16 cellular contexts compared by ENCODE assay signal in the genomic region with DNA sequence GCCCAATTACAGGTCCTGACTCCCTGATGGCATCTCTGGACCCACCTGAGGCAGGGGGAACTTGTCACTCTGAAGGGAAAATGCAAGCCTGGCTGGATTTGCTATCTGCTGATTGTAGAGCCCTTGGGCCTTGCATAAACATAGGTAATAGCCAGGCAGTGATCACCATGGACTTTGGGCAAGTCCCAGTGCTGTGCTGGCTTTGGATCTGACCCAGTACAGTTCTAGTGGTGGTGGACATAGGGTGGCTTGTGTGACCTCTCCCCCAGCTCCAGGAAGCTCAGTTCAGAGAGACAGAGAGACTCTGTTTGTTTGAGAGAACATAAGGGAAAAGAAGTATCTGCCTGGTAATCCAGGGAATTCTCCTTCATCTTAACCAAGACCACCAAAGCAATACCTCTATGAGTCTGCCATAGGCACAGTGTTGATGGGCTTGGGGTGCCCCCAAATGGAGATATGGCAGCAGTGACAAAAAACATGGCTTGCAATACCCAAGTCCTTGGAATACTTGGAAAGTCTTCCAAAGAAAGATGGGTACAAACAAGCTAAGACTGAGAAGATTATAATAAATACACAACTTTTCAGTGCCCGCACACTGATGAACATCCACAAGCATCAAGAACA.
A peak's percentile ranks its signal among the peaks of the same experiment; 100 is the strongest.
DNase-seq lines count a peak whose midpoint lies in the region; TF ChIP-seq lines count a peak whose summit lies in the region.
"Had no signal": no experiment of that assay in that cellular context is flagged by ENCODE, and none has a peak within 500 bp of the region (broad histone marks: within the 10 kb centered on the region; RNA-seq: fewer than 3 reads in every experiment).

No MANE protein-coding gene starts in this region.

- TF ChIP-seq POLR2A in tibial nerve (IDR thresholded peaks at IDR 0.05) = no peak

- H3K79me1 ChIP-seq in mesendoderm (ENCODE audit: low read length) = no peaks in the 10 kb centered on the region

- no peak overlapping the region for H3K23ac ChIP-seq in mesendoderm (ENCODE audit: low read length)

- peaks cover 47% of the 10 kb centered on the region for H3K36me3 Mint-ChIP-seq in endodermal cell (ENCODE audit: low read depth)
- H3K36me3 Mint-ChIP-seq: stimulated activated effector memory CD8-positive, alpha-beta T cell treated with anti-CD3 and anti-CD28 coated beads, Interleukin-12 subunit alpha, Interleukin-12 subunit beta, amount 100 ng/mL, for 72 hours had no signal

- peak overlapping the region; percentile 21 for H3K27ac Mint-ChIP-seq in endodermal cell
- H3K27ac Mint-ChIP-seq: mesothelial cell of epicardium; stimulated activated effector memory CD8-positive, alpha-beta T cell treated with anti-CD3 and anti-CD28 coated beads, Interleukin-12 subunit alpha, Interleukin-12 subunit beta, amount 100 ng/mL, for 72 hours; T-helper 2 cell treated with Interferon-gamma antibody and Interleukin-4, amounts not matched to agents 5 μg/mL and 100 μg/mL, for 36 hours had no signal

- H2AFZ ChIP-seq in OCI-LY7 (ENCODE audit: low read length) = no peak overlapping the region

- no peak overlapping the region for H2BK15ac ChIP-seq in mesendoderm (replicated peaks; ENCODE audit: low read depth)

- no peak overlapping the region for H3K4me3 Mint-ChIP-seq in endodermal cell
- H3K4me3 Mint-ChIP-seq: mesothelial cell of epicardium; stimulated activated effector memory CD8-positive, alpha-beta T cell treated with anti-CD3 and anti-CD28 coated beads, Interleukin-12 subunit alpha, Interleukin-12 subunit beta, amount 100 ng/mL, for 72 hours; T-helper 2 cell treated with Interferon-gamma antibody and Interleukin-4, amounts not matched to agents 5 μg/mL and 100 μg/mL, for 36 hours had no signal

- no peak overlapping the region for H4K5ac ChIP-seq in mesendoderm (ENCODE audit: low read length)

- no peak overlapping the region for H3K56ac ChIP-seq in mesendoderm (ENCODE audit: low read length)

- no peak overlapping the region for H3K18ac ChIP-seq in mesendoderm (ENCODE audit: low read length)

- H3K4me1 ChIP-seq in OCI-LY7 (ENCODE audit: insufficient read depth, low read length, poor library complexity, severe bottlenecking) (no peaks in the 10 kb centered on the region), endodermal cell (ENCODE audit: control insufficient read depth, insufficient read depth, low read length) (no peaks in the 10 kb centered on the region), mesendoderm (ENCODE audit: control insufficient read depth, low read depth, low read length) (no peaks in the 10 kb centered on the region), tibial nerve (no peaks in the 10 kb centered on the region)
- H3K4me1 ChIP-seq: heart left ventricle, SJSA1 had no signal

- TF ChIP-seq CTCF in GM12874 (IDR thresholded peaks at IDR 0.05; ENCODE audit: insufficient read depth, low read depth, low read length) (0 out of 2 replicates have a peak, but pooled peaks have one; percentile 4), OCI-LY7 (conservative IDR thresholded peaks at IDR 0.05; ENCODE audit: low read length) (peak; percentile 39; the same call in 1 of the 2 replicates), endodermal cell (conservative IDR thresholded peaks at IDR 0.05) (peak; percentile 54), tibial nerve (IDR thresholded peaks at IDR 0.05) (no peak)

- intact Hi-C loops in OCI-LY7 (cut with micrococcal nuclease; ENCODE audit: unreplicated experiment) = no loop called here

- no peaks in the 10 kb centered on the region for H3K27me3 ChIP-seq in endodermal cell (ENCODE audit: control insufficient read depth, insufficient read depth, low read length, poor library complexity, severe bottlenecking)
- H3K27me3 ChIP-seq in mesendoderm (ENCODE audit: insufficient read depth, low read length, poor library complexity) = no peaks in the 10 kb centered on the region
- H3K27me3 ChIP-seq in tibial nerve = no peaks in the 10 kb centered on the region
- H3K27me3 ChIP-seq: heart left ventricle, SJSA1 had no signal

- no peak overlapping the region for H2BK5ac ChIP-seq in mesendoderm (ENCODE audit: low read length)

- TF ChIP-seq EP300 in tibial nerve (IDR thresholded peaks at IDR 0.05) = no peak

- no peak overlapping the region for H2BK120ac ChIP-seq in mesendoderm (ENCODE audit: low read depth, low read length)

- H4K8ac ChIP-seq in mesendoderm (ENCODE audit: low read depth, low read length) = no peak overlapping the region

- no peak overlapping the region for H3K4ac ChIP-seq in mesendoderm (ENCODE audit: low read depth, low read length)

- H3K9me3 ChIP-seq in OCI-LY7 (ENCODE audit: low read length) = no peaks in the 10 kb centered on the region
- peaks cover 56% of the 10 kb centered on the region for H3K9me3 ChIP-seq in endodermal cell (ENCODE audit: control insufficient read depth, low read length)
- H3K9me3 ChIP-seq in tibial nerve = peaks cover 0 to 16% (median 0%) of the 10 kb centered on the region in 4 donors
- H3K9me3 ChIP-seq: SJSA1 had no signal

- CTCF ChIA-PET in OCI-LY7 (lab: Charles Lee; ENCODE audit: unreplicated experiment) = no interaction called here

- no peaks in the 10 kb centered on the region for H3K36me3 ChIP-seq in OCI-LY7 (ENCODE audit: insufficient read depth, low read length)
- no peaks in the 10 kb centered on the region for H3K36me3 ChIP-seq in endodermal cell (ENCODE audit: control insufficient read depth, insufficient read depth, low read length)
- no peaks in the 10 kb centered on the region for H3K36me3 ChIP-seq in mesendoderm (ENCODE audit: control insufficient read depth, insufficient read depth, low read length)
- no peaks in the 10 kb centered on the region for H3K36me3 ChIP-seq in tibial nerve
- H3K36me3 ChIP-seq: heart left ventricle, SJSA1 had no signal

- H3K79me2 ChIP-seq in OCI-LY7 (ENCODE audit: insufficient read depth, low read depth, low read length) = no peaks in the 10 kb centered on the region
- H3K79me2 ChIP-seq in mesendoderm (ENCODE audit: control insufficient read depth, insufficient read depth, low read length) = no peaks in the 10 kb centered on the region

- H3K9ac ChIP-seq in endodermal cell (ENCODE audit: extremely low read depth, low read length, poor library complexity, severe bottlenecking) (no peak overlapping the region), mesendoderm (ENCODE audit: low read length) (no peak overlapping the region)

- POLR2A ChIA-PET in OCI-LY7 (lab: Charles Lee) = interaction anchor here (0.6 to 1.1 kb wide), 3 partner anchors 52 to 299 kb away, joined by 3 to 7 read pairs (median 3); no protein-coding TSS in a partner anchor

- H3K4me2 ChIP-seq in OCI-LY7 (ENCODE audit: low read length) (no peak overlapping the region), mesendoderm (ENCODE audit: low read length) (no peak overlapping the region)

- peaks cover 49% of the 10 kb centered on the region for H3K9me3 Mint-ChIP-seq in endodermal cell

- H3K4me3 ChIP-seq in OCI-LY7 (ENCODE audit: low read depth, low read length, poor library complexity, severe bottlenecking) = no peak overlapping the region
- no peak overlapping the region for H3K4me3 ChIP-seq in endodermal cell (ENCODE audit: low read length)
- no peak overlapping the region for H3K4me3 ChIP-seq in mesendoderm (ENCODE audit: low read length)
- no peak overlapping the region for H3K4me3 ChIP-seq in tibial nerve
- H3K4me3 ChIP-seq: heart left ventricle, SJSA1 had no signal

- no peak overlapping the region for H3K27ac ChIP-seq in OCI-LY7 (ENCODE audit: low read depth, low read length, poor library complexity, severe bottlenecking)
- H3K27ac ChIP-seq in endodermal cell (ENCODE audit: low read depth, low read length) = no peak overlapping the region
- H3K27ac ChIP-seq in mesendoderm (ENCODE audit: low read depth, low read length) = no peak overlapping the region
- H3K27ac ChIP-seq in tibial nerve = no peak overlapping the region
- H3K27ac ChIP-seq: heart left ventricle, SJSA1 had no signal

- H3K9me2 ChIP-seq in OCI-LY7 (ENCODE audit: insufficient read depth, low read length) = 0 out of 2 replicates have a peak, but pooled peaks cover 3% of the 10 kb centered on the region

- H3K27me3 Mint-ChIP-seq in endodermal cell (ENCODE audit: insufficient read depth) = no peaks in the 10 kb centered on the region

- H4K20me1 ChIP-seq in OCI-LY7 (ENCODE audit: insufficient read depth, low read length) = no peaks in the 10 kb centered on the region

- no TSS peak for BruUV-seq in OCI-LY7 (replicated peaks; lab: Mats Ljungman, UMichigan)

- H2AK5ac ChIP-seq in mesendoderm (ENCODE audit: low read length) = no peak overlapping the region

- DNase-seq in OCI-LY7 (ENCODE audit: low spot score) (no peak), endodermal cell (peak; percentile 56), mesendoderm (peak; percentile 56), tibial nerve (ENCODE audit: low spot score in 2 of 2) (no peak), NCI-H1436 (lab: John Stamatoyannopoulos, UW) (no peak), NCI-H2107 treated with DMSO at 0.1 percent for 48 hours (lab: John Stamatoyannopoulos, UW; ENCODE audit: unreplicated experiment) (no peak), AG08395 (ENCODE audit: low spot score) (no peak)
- DNase-seq: caudate nucleus, heart left ventricle, NCI-H1694, NCI-H510A had no signal

- peaks cover 4% of the 10 kb centered on the region for H3K4me1 Mint-ChIP-seq in endodermal cell
- H3K4me1 Mint-ChIP-seq: mesothelial cell of epicardium; stimulated activated effector memory CD8-positive, alpha-beta T cell treated with anti-CD3 and anti-CD28 coated beads, Interleukin-12 subunit alpha, Interleukin-12 subunit beta, amount 100 ng/mL, for 72 hours had no signal

- 91% methylated on average over 1 of the region's 1 CpG; no CpG with 5 or more reads in 1 of the 2 experiments for WGBS in endodermal cell (ENCODE audit: insufficient coverage in 1 of 2, insufficient read length in 1 of 2), 2 experiments
- WGBS in mesendoderm (ENCODE audit: extremely low coverage, insufficient coverage, low lambda C conversion rate) = no CpG with 5 or more reads among the region's 1 CpG
- WGBS in tibial nerve, 2 donors = 100% methylated on average over 1 of the region's 1 CpG

Comparison
In these comparisons a context has a peak if more than half of its experiments do, and no peak if none do; other contexts are left out.
1. CTCF ChIP-seq: peak in GM12874 (single experiment), OCI-LY7 (single experiment) and endodermal cell (single experiment); none in tibial nerve (0 of 5).
2. DNase-seq: peak in endodermal cell (single experiment) and mesendoderm (single experiment); none in OCI-LY7 (single experiment), tibial nerve (0 of 2), NCI-H1436 (single experiment), NCI-H2107 treated with DMSO at 0.1 percent for 48 hours (single experiment) and AG08395 (single experiment).